Comparison of ENCODE assay signal across 34 cellular contexts in the genomic region with DNA sequence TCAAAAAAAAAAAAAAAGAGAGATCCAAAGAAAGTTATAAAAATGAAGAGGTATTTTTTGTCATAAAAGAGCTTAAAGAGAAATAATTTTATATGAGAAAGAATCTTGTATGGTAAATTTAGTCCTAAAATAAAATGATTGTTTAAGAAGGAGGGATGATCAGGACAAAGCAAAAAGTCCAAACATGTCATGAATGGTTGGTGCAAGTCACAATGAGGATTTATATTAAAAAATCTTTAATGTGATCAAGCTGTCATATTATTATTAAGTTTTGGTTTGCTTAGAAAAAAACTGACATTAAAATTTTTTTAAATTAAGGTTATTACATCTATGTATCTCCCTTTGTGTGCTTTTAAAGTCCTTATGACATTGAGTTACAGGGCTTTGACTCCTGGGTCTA.
"Had no signal": no experiment of that assay in that cellular context is flagged by ENCODE, and none has a peak within 500 bp of the region (broad histone marks: within the 10 kb centered on the region; RNA-seq: fewer than 3 reads in every experiment).

No MANE protein-coding gene starts in this region.

- H3K36me3 ChIP-seq: adrenal gland, brain microvascular endothelial cell, breast epithelium had no signal

- H3K27me3 Mint-ChIP-seq: activated B cell treated with CpG ODN at 0.5 μM for 24 hours; activated CD4-positive, alpha-beta T cell treated with anti-CD3 and anti-CD28 coated beads, Interleukin-2, amount 10 ng/mL, durations not matched to agents 24 days and 14 days; activated CD8-positive, alpha-beta T cell treated with anti-CD3 and anti-CD28 coated beads for 36 hours; activated naive CD8-positive, alpha-beta T cell treated with anti-CD3 and anti-CD28 coated beads for 36 hours had no signal

- H3K27ac Mint-ChIP-seq: activated B cell treated with CpG ODN at 0.5 μM for 24 hours; activated CD4-positive, alpha-beta memory T cell treated with anti-CD3 and anti-CD28 coated beads for 36 hours; activated CD4-positive, alpha-beta T cell treated with anti-CD3 and anti-CD28 coated beads, Interleukin-2, amount 10 ng/mL, durations not matched to agents 24 days and 14 days; activated CD8-positive, alpha-beta T cell treated with anti-CD3 and anti-CD28 coated beads for 36 hours; activated naive CD4-positive, alpha-beta T cell treated with anti-CD3 and anti-CD28 coated beads for 36 hours; activated naive CD4-positive, alpha-beta T cell treated with anti-CD3 and anti-CD28 coated beads, Interleukin-2, amount 50 U/mL, for 72 hours; activated naive CD8-positive, alpha-beta T cell treated with anti-CD3 and anti-CD28 coated beads for 36 hours; activated T-cell treated with anti-CD3 and anti-CD28 coated beads, Interleukin-2, amount 50 U/mL, for 72 hours; activated T-helper 1 cell treated with anti-CD3 and anti-CD28 coated beads, Interleukin-12 subunit alpha, Interleukin-12 subunit beta, Interleukin-2, Interleukin-4 antibody, amounts not matched to agents 30 ng/mL and 10 ng/mL and 1 ng/mL, durations not matched to agents 14 hours and 24 hours and 36 hours; activated T-helper 17 cell treated with anti-CD3 and anti-CD28 coated beads, Interleukin-2, amount 50 U/mL, for 72 hours; T-helper 2 cell treated with Interferon-gamma antibody and Interleukin-4, amounts not matched to agents 5 μg/mL and 100 μg/mL, for 36 hours had no signal

- H3K4me3 ChIP-seq: adrenal gland, body of pancreas, breast epithelium had no signal

- ATAC-seq: activated CD8-positive, alpha-beta T cell treated with anti-CD3 and anti-CD28 coated beads for 36 hours; activated naive CD4-positive, alpha-beta T cell treated with anti-CD3 and anti-CD28 coated beads, Interleukin-2, amount 50 U/mL, for 72 hours; activated T-cell treated with anti-CD3 and anti-CD28 coated beads, Interleukin-2, amount 50 U/mL, for 4 hours; activated T-cell treated with anti-CD3 and anti-CD28 coated beads, Interleukin-2, amount 50 U/mL, for 72 hours; activated T-helper 17 cell treated with anti-CD3 and anti-CD28 coated beads, Interleukin-2, amount 50 U/mL, for 72 hours; body of pancreas had no signal

- H3K27ac ChIP-seq: adrenal gland, body of pancreas, brain microvascular endothelial cell, breast epithelium, VCaP had no signal

- H3K4me3 Mint-ChIP-seq: activated B cell treated with CpG ODN at 0.5 μM for 24 hours; activated CD4-positive, alpha-beta memory T cell treated with anti-CD3 and anti-CD28 coated beads for 36 hours; activated CD4-positive, alpha-beta T cell treated with anti-CD3 and anti-CD28 coated beads, Interleukin-2, amount 10 ng/mL, durations not matched to agents 24 days and 14 days; activated CD8-positive, alpha-beta T cell treated with anti-CD3 and anti-CD28 coated beads for 36 hours; activated naive CD4-positive, alpha-beta T cell treated with anti-CD3 and anti-CD28 coated beads for 36 hours; activated naive CD8-positive, alpha-beta T cell treated with anti-CD3 and anti-CD28 coated beads for 36 hours; activated T-cell treated with anti-CD3 and anti-CD28 coated beads, Interleukin-2, amount 50 U/mL, for 4 hours; activated T-cell treated with anti-CD3 and anti-CD28 coated beads, Interleukin-2, amount 50 U/mL, for 72 hours; activated T-helper 1 cell treated with anti-CD3 and anti-CD28 coated beads, Interleukin-12 subunit alpha, Interleukin-12 subunit beta, Interleukin-2, Interleukin-4 antibody, amounts not matched to agents 30 ng/mL and 10 ng/mL and 1 ng/mL, durations not matched to agents 14 hours and 24 hours and 36 hours; activated T-helper 17 cell treated with anti-CD3 and anti-CD28 coated beads, Interleukin-2, amount 50 U/mL, for 72 hours; T-helper 2 cell treated with Interferon-gamma antibody and Interleukin-4, amounts not matched to agents 5 μg/mL and 100 μg/mL, for 36 hours had no signal

- H3K4me1 Mint-ChIP-seq: activated B cell treated with CpG ODN at 0.5 μM for 24 hours; activated CD4-positive, alpha-beta T cell treated with anti-CD3 and anti-CD28 coated beads, Interleukin-2, amount 10 ng/mL, durations not matched to agents 24 days and 14 days; activated naive CD8-positive, alpha-beta T cell treated with anti-CD3 and anti-CD28 coated beads for 36 hours; activated T-helper 17 cell treated with anti-CD3 and anti-CD28 coated beads, Interleukin-2, amount 50 U/mL, for 72 hours had no signal

- H3K9me3 ChIP-seq: adrenal gland, body of pancreas had no signal

- H3K27me3 ChIP-seq: adrenal gland, body of pancreas, brain microvascular endothelial cell, breast epithelium had no signal

- H3K9me3 Mint-ChIP-seq: activated CD4-positive, alpha-beta T cell treated with anti-CD3 and anti-CD28 coated beads, Interleukin-2, amount 10 ng/mL, durations not matched to agents 24 days and 14 days; activated T-cell treated with anti-CD3 and anti-CD28 coated beads, Interleukin-2, amount 50 U/mL, for 72 hours had no signal

- H3K36me3 Mint-ChIP-seq: activated CD4-positive, alpha-beta memory T cell treated with anti-CD3 and anti-CD28 coated beads for 36 hours; activated naive CD8-positive, alpha-beta T cell treated with anti-CD3 and anti-CD28 coated beads for 36 hours had no signal

- DNase-seq: activated B cell treated with CpG ODN at 0.5 μM for 24 hours; activated CD4-positive, alpha-beta memory T cell treated with anti-CD3 and anti-CD28 coated beads for 36 hours; activated CD4-positive, alpha-beta T cell treated with anti-CD3 and anti-CD28 coated beads for 4 hours; activated CD4-positive, alpha-beta T cell treated with anti-CD3 and anti-CD28 coated beads, Interleukin-2, amount 10 ng/mL, durations not matched to agents 24 days and 14 days; activated CD4-positive, alpha-beta T cell treated with anti-CD3 and anti-CD28 coated beads, Interleukin-2, amount 50 U/mL, for 1 hour; activated CD4-positive, alpha-beta T cell treated with anti-CD3 and anti-CD28 coated beads, Interleukin-2, amount 50 U/mL, for 4 hours; activated CD4-positive, CD25-positive, alpha-beta regulatory T cell treated with anti-CD3 and anti-CD28 coated beads, Interleukin-2, amount 50 U/mL, for 72 hours; activated CD8-positive, alpha-beta memory T cell treated with anti-CD3 and anti-CD28 coated beads, Interleukin-2, amount 50 U/mL, for 4 hours; activated CD8-positive, alpha-beta T cell treated with anti-CD3 and anti-CD28 coated beads for 36 hours; activated effector memory CD4-positive, alpha-beta T cell treated with anti-CD3 and anti-CD28 coated beads, Interleukin-2, amount 50 U/mL, for 16 hours; activated gamma-delta T cell treated with Interleukin-2 at 50 U/mL for 16 hours; activated naive CD4-positive, alpha-beta T cell; activated naive CD4-positive, alpha-beta T cell treated with anti-CD3 and anti-CD28 coated beads for 36 hours; activated naive CD4-positive, alpha-beta T cell treated with anti-CD3 and anti-CD28 coated beads, Interleukin-2, amount 50 U/mL, for 16 hours; activated naive CD8-positive, alpha-beta T cell treated with anti-CD3 and anti-CD28 coated beads for 36 hours; activated T-cell treated with anti-CD3 and anti-CD28 coated beads for 4 hours; activated T-cell treated with anti-CD3 and anti-CD28 coated beads, Interleukin-2, amount 50 U/mL, for 1 hour; activated T-cell treated with anti-CD3 and anti-CD28 coated beads, Interleukin-2, amount 50 U/mL, for 4 hours; activated T-cell treated with anti-CD3 and anti-CD28 coated beads, Interleukin-2, amount 50 U/mL, for 72 hours; adrenal gland; amniotic stem cell; aorta; body of pancreas; brain microvascular endothelial cell; central memory CD4-positive, alpha-beta T cell; T-helper 2 cell; T-helper 9 cell had no signal

- FAIRE-seq: astrocyte had no signal

- H3K4me1 ChIP-seq: adrenal gland, body of pancreas, breast epithelium had no signal
